Comparison of ENCODE assay signal across 21 cellular contexts in the genomic region with DNA sequence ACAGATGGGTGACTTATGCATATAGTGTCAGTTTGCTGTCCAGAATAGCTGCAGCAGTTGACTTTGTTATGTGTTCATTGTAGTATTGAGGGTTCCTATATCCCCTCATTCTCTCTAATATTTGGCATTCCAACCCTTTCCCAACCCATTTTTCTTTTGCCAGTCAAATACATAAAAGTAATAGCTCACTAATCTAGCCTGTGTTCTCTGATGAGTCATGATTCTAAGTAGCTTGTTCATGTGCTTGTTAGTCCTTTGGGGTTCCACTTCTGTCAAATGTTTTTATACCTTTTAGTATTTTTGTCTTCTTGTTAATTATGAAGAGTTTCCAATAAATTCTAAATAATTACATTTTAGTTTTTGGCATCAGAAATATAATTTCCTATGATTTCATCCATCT.
A peak's percentile ranks its signal among the peaks of the same experiment; 100 is the strongest.
DNase-seq lines count a peak whose midpoint lies in the region; ATAC-seq and TF ChIP-seq lines count a peak whose summit lies in the region.
"Had no signal": no experiment of that assay in that cellular context is flagged by ENCODE, and none has a peak within 500 bp of the region (broad histone marks: within the 10 kb centered on the region; RNA-seq: fewer than 3 reads in every experiment).

No MANE protein-coding gene starts in this region.

- CTCF ChIA-PET in Caco-2 (lab: Charles Lee), result no interaction called here

- no peaks in the 10 kb centered on the region for H3K27me3 Mint-ChIP-seq in Caco-2 (ENCODE audit: insufficient read depth, unreplicated experiment)
- H3K27me3 Mint-ChIP-seq: B cell had no signal

- intact Hi-C loops in Caco-2 (cut with micrococcal nuclease; ENCODE audit: unreplicated experiment), result no loop called here

- TF ChIP-seq CTCF in AG10803 (conservative IDR thresholded peaks at IDR 0.05; ENCODE audit: low read length), result no peak
- TF ChIP-seq CTCF in choroid plexus epithelial cell (conservative IDR thresholded peaks at IDR 0.05; ENCODE audit: low read depth, low read length), result no peak
- no peak for TF ChIP-seq CTCF in Caco-2 (IDR thresholded peaks at IDR 0.05; ENCODE audit: insufficient read depth in 1 of 2, low read depth in 1 of 2, low read length in 1 of 2, severe bottlenecking in 1 of 2, unreplicated experiment in 1 of 2)

- H3K4me3 Mint-ChIP-seq in Caco-2 (ENCODE audit: unreplicated experiment), result no peak overlapping the region
- H3K4me3 Mint-ChIP-seq: activated naive CD8-positive, alpha-beta T cell treated with anti-CD3 and anti-CD28 coated beads, Interleukin-2, amount 50 U/mL, for 24 hours; B cell; central memory CD8-positive, alpha-beta T cell had no signal

- H3K27ac Mint-ChIP-seq in Caco-2 (ENCODE audit: unreplicated experiment), result no peak overlapping the region
- H3K27ac Mint-ChIP-seq: activated naive CD8-positive, alpha-beta T cell treated with anti-CD3 and anti-CD28 coated beads, Interleukin-2, amount 50 U/mL, for 24 hours; activated T-helper 2 cell treated with anti-CD3 and anti-CD28 coated beads, Interferon-gamma antibody, Interleukin-2, Interleukin-4, amounts not matched to agents 10 μg/mL and 5 μg/mL and 100 μg/mL, durations not matched to agents 14 hours and 24 hours and 36 hours; B cell had no signal

- no peaks in the 10 kb centered on the region for H3K27me3 ChIP-seq in Caco-2 (replicated peaks; ENCODE audit: control insufficient read depth, insufficient read depth, low read length)
- H3K27me3 ChIP-seq: esophagus squamous epithelium, testis had no signal

- no peaks in the 10 kb centered on the region for H3K4me1 Mint-ChIP-seq in Caco-2 (ENCODE audit: low read depth, unreplicated experiment)
- H3K4me1 Mint-ChIP-seq: activated naive CD8-positive, alpha-beta T cell treated with anti-CD3 and anti-CD28 coated beads, Interleukin-2, amount 50 U/mL, for 24 hours; B cell; central memory CD8-positive, alpha-beta T cell had no signal

- peaks cover 7% of the 10 kb centered on the region for H3K9me3 Mint-ChIP-seq in Caco-2 (ENCODE audit: unreplicated experiment)

- H3K4me1 ChIP-seq in Caco-2, result no peaks in the 10 kb centered on the region
- H3K4me1 ChIP-seq: esophagus squamous epithelium, lower lobe of right lung, testis had no signal

- POLR2A ChIA-PET in Caco-2 (lab: Charles Lee), result no interaction called here

- no peaks in the 10 kb centered on the region for H3K36me3 Mint-ChIP-seq in Caco-2 (ENCODE audit: insufficient read depth, unreplicated experiment)

- H3K36me3 ChIP-seq in Caco-2 (ENCODE audit: control insufficient read depth, insufficient read depth, low read length), result no peaks in the 10 kb centered on the region
- H3K36me3 ChIP-seq: esophagus squamous epithelium, lower lobe of right lung had no signal

- no TSS peak for BruUV-seq in Caco-2 (replicated peaks; lab: Mats Ljungman, UMichigan)

- no peak for ATAC-seq in HG02610 (IDR thresholded peaks at IDR 0.05; ENCODE audit: unreplicated experiment)
- ATAC-seq in HG03108 (IDR thresholded peaks at IDR 0.05; ENCODE audit: unreplicated experiment), result no peak
- ATAC-seq: activated naive CD8-positive, alpha-beta T cell treated with anti-CD3 and anti-CD28 coated beads, Interleukin-2, amount 50 U/mL, for 24 hours; lower lobe of right lung; right cardiac atrium had no signal

- DNase-seq in AG10803 (ENCODE audit: low read depth) (peak; percentile 34), HS-5 (ENCODE audit: low read depth) (peak; percentile 1), choroid plexus epithelial cell (ENCODE audit: low read depth) (peak; percentile 34), non-pigmented ciliary epithelial cell (ENCODE audit: low read depth) (peak; percentile 3), Caco-2 (no peak)
- no peak for DNase-seq in stimulated activated naive CD4-positive, alpha-beta T cell (lab: John Stamatoyannopoulos, UW)
- DNase-seq: activated CD4-positive, alpha-beta T cell treated with anti-CD3 and anti-CD28 coated beads for 4 hours; activated naive CD8-positive, alpha-beta T cell treated with anti-CD3 and anti-CD28 coated beads, Interleukin-2, amount 50 U/mL, for 24 hours; effector CD4-positive, alpha-beta T cell; esophagus squamous epithelium; lower lobe of right lung; NCI-H2107; NCI-H526; right cardiac atrium; stimulated activated CD4-positive, alpha-beta T cell treated with anti-CD3 and anti-CD28 coated beads, Interleukin-15, amount 100 ng/mL, for 24 hours; testis had no signal

- H3K4me3 ChIP-seq in AG10803 (ENCODE audit: low read length), result no peak overlapping the region
- no peak overlapping the region for H3K4me3 ChIP-seq in choroid plexus epithelial cell (ENCODE audit: low read depth, low read length)
- no peak overlapping the region for H3K4me3 ChIP-seq in Caco-2 (ENCODE audit: low read depth, low read length)
- H3K4me3 ChIP-seq: esophagus squamous epithelium, lower lobe of right lung, testis had no signal

- H3K9me3 ChIP-seq in Caco-2, result no peaks in the 10 kb centered on the region; the same call in 1 of the 2 replicates
- H3K9me3 ChIP-seq: esophagus squamous epithelium, lower lobe of right lung, testis had no signal

Comparison
In these comparisons a context has a peak if more than half of its experiments do, and no peak if none do; other contexts are left out.
1. DNase-seq: peak in AG10803 (single experiment), HS-5 (single experiment), choroid plexus epithelial cell (single experiment) and non-pigmented ciliary epithelial cell (single experiment); none in Caco-2 (0 of 2) and stimulated activated naive CD4-positive, alpha-beta T cell (0 of 6).